ENCODE assay signal across 23 cellular contexts in the genomic region with DNA sequence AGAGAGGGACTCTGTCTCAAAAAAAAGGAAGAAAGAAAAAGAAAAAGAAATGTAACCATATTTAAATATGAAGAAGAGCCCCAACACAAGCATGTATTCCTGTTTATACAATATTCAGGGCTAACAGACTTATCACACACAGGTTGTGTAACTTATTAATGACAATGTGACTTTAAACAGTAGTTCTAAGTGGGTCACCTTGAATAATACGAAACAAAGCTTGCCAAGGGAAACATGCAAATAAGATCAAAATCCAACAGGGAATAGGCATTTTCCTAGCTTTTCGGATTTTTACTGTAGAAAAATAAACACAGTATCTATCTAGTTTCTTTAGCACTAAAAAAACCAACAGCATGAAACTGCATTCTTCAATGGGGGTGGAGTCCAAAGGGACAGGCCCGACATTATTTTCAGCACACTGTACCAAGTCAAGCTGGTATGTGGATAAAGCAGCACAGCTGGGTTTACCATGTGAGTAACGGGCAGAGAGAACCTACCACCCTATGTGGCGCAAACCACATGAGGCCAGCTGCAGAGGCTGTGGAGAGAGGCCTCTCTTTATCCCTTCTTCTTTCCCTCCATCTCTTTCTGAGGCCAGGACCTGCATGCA. TPM values are rescaled to one million over a fixed set of nuclear protein-coding genes. Genes with fewer than 3 reads are reported as not detected.
DNase-seq lines count a peak whose midpoint lies in the region; ATAC-seq and TF ChIP-seq lines count a peak whose summit lies in the region.
"Had no signal": no experiment of that assay in that cellular context is flagged by ENCODE, and none has a peak within 500 bp of the region (broad histone marks: within the 10 kb centered on the region; RNA-seq: fewer than 3 reads in every experiment).

No MANE protein-coding gene starts in this region.

- intact Hi-C loops in testis (cut with DNase I; ENCODE audit: low total_unique reads): no loop called here
- intact Hi-C loops in activated CD4-positive, alpha-beta T cell treated with anti-CD3 and anti-CD28 coated beads, Interleukin-2, amount 10 ng/mL, durations not matched to agents 24 days and 14 days (cut with micrococcal nuclease): no loop called here

- no peak for TF ChIP-seq CTCF in lung (IDR thresholded peaks at IDR 0.05; ENCODE audit: control extremely low read depth, extremely low read depth)
- no peak for TF ChIP-seq CTCF in testis (IDR thresholded peaks at IDR 0.05)
- no peak for TF ChIP-seq CTCF in GM23338 (conservative IDR thresholded peaks at IDR 0.05; ENCODE audit: low read depth in 2 of 2)

- H3K27me3 Mint-ChIP-seq in stimulated activated naive B cell treated with anti-CD40 and anti-IgM and Interleukin-4, amounts not matched to agents 10 μg/mL and 1 μg/mL and 100 μg/mL, for 72 hours: no peaks in the 10 kb centered on the region
- H3K27me3 Mint-ChIP-seq in GM23338 (ENCODE audit: insufficient read depth, low read depth, poor library complexity): peaks cover 5% of the 10 kb centered on the region
- no peaks in the 10 kb centered on the region for H3K27me3 Mint-ChIP-seq in activated CD4-positive, alpha-beta T cell treated with anti-CD3 and anti-CD28 coated beads, Interleukin-2, amount 10 ng/mL, durations not matched to agents 24 days and 14 days
- H3K27me3 Mint-ChIP-seq: stimulated activated naive CD8-positive, alpha-beta T cell treated with anti-CD3 and anti-CD28 coated beads, Interleukin-15, Interleukin-2, amounts not matched to agents 100 ng/mL and 50 ng/mL, for 24 hours had no signal

- peaks cover 0 to 2% of the 10 kb centered on the region in 2 donors for H3K9me3 Mint-ChIP-seq in stimulated activated naive B cell treated with anti-CD40 and anti-IgM and Interleukin-4, amounts not matched to agents 10 μg/mL and 1 μg/mL and 100 μg/mL, for 72 hours
- H3K9me3 Mint-ChIP-seq in GM23338: no peaks in the 10 kb centered on the region
- H3K9me3 Mint-ChIP-seq in activated CD4-positive, alpha-beta T cell treated with anti-CD3 and anti-CD28 coated beads, Interleukin-2, amount 10 ng/mL, durations not matched to agents 24 days and 14 days: no peaks in the 10 kb centered on the region
- H3K9me3 Mint-ChIP-seq: stimulated activated naive CD8-positive, alpha-beta T cell treated with anti-CD3 and anti-CD28 coated beads, Interleukin-15, Interleukin-2, amounts not matched to agents 100 ng/mL and 50 ng/mL, for 24 hours had no signal

- H3K36me3 ChIP-seq in lung (ENCODE audit: control insufficient read depth in 2 of 2, insufficient read depth in 2 of 2, low read length in 2 of 2): no peaks in the 10 kb centered on the region
- no peaks in the 10 kb centered on the region for H3K36me3 ChIP-seq in testis (ENCODE audit: low read depth, missing control alignments)
- no peaks in the 10 kb centered on the region for H3K36me3 ChIP-seq in GM23338 (ENCODE audit: insufficient read depth)

- TF ChIP-seq POLR2A in testis (IDR thresholded peaks at IDR 0.05): no peak

- peaks cover 6 to 7% of the 10 kb centered on the region in 2 donors for H3K4me1 Mint-ChIP-seq in stimulated activated naive B cell treated with anti-CD40 and anti-IgM and Interleukin-4, amounts not matched to agents 10 μg/mL and 1 μg/mL and 100 μg/mL, for 72 hours
- peaks cover 20% of the 10 kb centered on the region for H3K4me1 Mint-ChIP-seq in GM23338
- H3K4me1 Mint-ChIP-seq in activated CD4-positive, alpha-beta T cell treated with anti-CD3 and anti-CD28 coated beads, Interleukin-2, amount 10 ng/mL, durations not matched to agents 24 days and 14 days: peaks cover 4% of the 10 kb centered on the region

- peaks cover 2% of the 10 kb centered on the region; the same call in 1 of the 2 replicates for H3F3A ChIP-seq in GM23338 (replicated peaks; ENCODE audit: low read depth)

- ATAC-seq in lung (ENCODE audit: insufficient read depth, low FRiP score) (no peak), GM23338 (no peak), HG02970 (IDR thresholded peaks at IDR 0.05; ENCODE audit: low FRiP score, unreplicated experiment) (no peak)
- no peak for ATAC-seq in stimulated activated naive B cell treated with anti-CD40 and anti-IgM and Interleukin-4, amounts not matched to agents 10 μg/mL and 1 μg/mL and 100 μg/mL, for 72 hours (replicated peaks)
- ATAC-seq: esophagus mucosa, K562 had no signal

- no peak overlapping the region for H3K4me2 ChIP-seq in GM23338

- H3K36me3 Mint-ChIP-seq in stimulated activated naive B cell treated with anti-CD40 and anti-IgM and Interleukin-4, amounts not matched to agents 10 μg/mL and 1 μg/mL and 100 μg/mL, for 72 hours: no peaks in the 10 kb centered on the region
- no peaks in the 10 kb centered on the region for H3K36me3 Mint-ChIP-seq in GM23338 (ENCODE audit: low read depth)
- H3K36me3 Mint-ChIP-seq in activated CD4-positive, alpha-beta T cell treated with anti-CD3 and anti-CD28 coated beads, Interleukin-2, amount 10 ng/mL, durations not matched to agents 24 days and 14 days (ENCODE audit: low read depth): no peaks in the 10 kb centered on the region

- H2AFZ ChIP-seq in GM23338: no peak overlapping the region
- H2AFZ ChIP-seq: parathyroid adenoma had no signal

- H3K27ac Mint-ChIP-seq in stimulated activated naive B cell treated with anti-CD40 and anti-IgM and Interleukin-4, amounts not matched to agents 10 μg/mL and 1 μg/mL and 100 μg/mL, for 72 hours: peak overlapping the region; percentile 38
- no peak overlapping the region for H3K27ac Mint-ChIP-seq in GM23338
- no peak overlapping the region for H3K27ac Mint-ChIP-seq in activated CD4-positive, alpha-beta T cell treated with anti-CD3 and anti-CD28 coated beads, Interleukin-2, amount 10 ng/mL, durations not matched to agents 24 days and 14 days
- H3K27ac Mint-ChIP-seq: stimulated activated naive CD8-positive, alpha-beta T cell treated with anti-CD3 and anti-CD28 coated beads, Interleukin-15, Interleukin-2, amounts not matched to agents 100 ng/mL and 50 ng/mL, for 24 hours had no signal

- H3K9me3 ChIP-seq in lung (ENCODE audit: control insufficient read depth in 2 of 2, insufficient read depth in 1 of 2, low read length in 1 of 2): no peaks in the 10 kb centered on the region
- no peaks in the 10 kb centered on the region for H3K9me3 ChIP-seq in testis

- no peaks in the 10 kb centered on the region for H3K9me2 ChIP-seq in GM23338 (ENCODE audit: insufficient read depth)

- 69 to 70% methylated on average over 5 of the region's 5 CpGs for WGBS in lung, 2 donors
- 42 to 45% methylated on average over 5 of the region's 5 CpGs for WGBS in testis, 2 donors

- H3K27ac ChIP-seq in lung (ENCODE audit: low read depth in 1 of 2, low read length in 1 of 2): peak overlapping the region; percentile 9 to 48
- peak overlapping the region in 1 of 2 donors; percentile 27 for H3K27ac ChIP-seq in testis
- H3K27ac ChIP-seq in GM23338 (ENCODE audit: low read depth): no peak overlapping the region
- H3K27ac ChIP-seq: HL-60, parathyroid adenoma had no signal

- no peak overlapping the region for H3K4me3 ChIP-seq in lung
- H3K4me3 ChIP-seq in testis: no peak overlapping the region
- H3K4me3 ChIP-seq in GM23338: no peak overlapping the region
- H3K4me3 ChIP-seq: K562 had no signal

- no peaks in the 10 kb centered on the region for H3K27me3 ChIP-seq in lung (ENCODE audit: control insufficient read depth, insufficient read depth)
- H3K27me3 ChIP-seq in testis: no peaks in the 10 kb centered on the region
- no peaks in the 10 kb centered on the region for H3K27me3 ChIP-seq in GM23338 (ENCODE audit: insufficient read depth)

- peak; percentile 62 for DNase-seq in MV-4-11 (lab: John Stamatoyannopoulos, UW)
- peak; percentile 45 for DNase-seq in fibroblast of gingiva (ENCODE audit: low read depth)
- DNase-seq in lung (ENCODE audit: low spot score): no peak
- DNase-seq in stimulated activated naive B cell treated with anti-CD40 and anti-IgM and Interleukin-4, amounts not matched to agents 10 μg/mL and 1 μg/mL and 100 μg/mL, for 72 hours: no peak
- DNase-seq in testis: no peak
- no peak for DNase-seq in GM23338 (ENCODE audit: low spot score)
- no peak for DNase-seq in activated CD4-positive, alpha-beta T cell treated with anti-CD3 and anti-CD28 coated beads, Interleukin-2, amount 10 ng/mL, durations not matched to agents 24 days and 14 days
- DNase-seq: activated CD8-positive, alpha-beta memory T cell treated with anti-CD3 and anti-CD28 coated beads for 24 hours; activated effector memory CD4-positive, alpha-beta T cell treated with anti-CD3 and anti-CD28 coated beads, Interleukin-2, amount 50 U/mL, for 16 hours; dermis blood vessel endothelial cell; GDM1; kidney glomerular epithelial cell; NCI-H1105 treated with DMSO at 0.1 percent for 48 hours; NCI-H2171 treated with DMSO at 0.1 percent for 48 hours; NCI-H82; RPMI8226 had no signal

- no peak overlapping the region for H3K4me3 Mint-ChIP-seq in stimulated activated naive B cell treated with anti-CD40 and anti-IgM and Interleukin-4, amounts not matched to agents 10 μg/mL and 1 μg/mL and 100 μg/mL, for 72 hours
- H3K4me3 Mint-ChIP-seq in GM23338: no peak overlapping the region
- H3K4me3 Mint-ChIP-seq in activated CD4-positive, alpha-beta T cell treated with anti-CD3 and anti-CD28 coated beads, Interleukin-2, amount 10 ng/mL, durations not matched to agents 24 days and 14 days: no peak overlapping the region
- H3K4me3 Mint-ChIP-seq: stimulated activated naive CD8-positive, alpha-beta T cell treated with anti-CD3 and anti-CD28 coated beads, Interleukin-15, Interleukin-2, amounts not matched to agents 100 ng/mL and 50 ng/mL, for 24 hours had no signal

- no peaks in the 10 kb centered on the region for H4K20me1 ChIP-seq in GM23338 (replicated peaks; ENCODE audit: insufficient read depth)

- peaks cover 17 to 18% of the 10 kb centered on the region in 2 donors for H3K4me1 ChIP-seq in lung (ENCODE audit: control insufficient read depth in 2 of 2, insufficient read depth in 2 of 2, low read length in 2 of 2)
- peaks cover 51% of the 10 kb centered on the region for H3K4me1 ChIP-seq in testis
- H3K4me1 ChIP-seq in GM23338 (ENCODE audit: insufficient read depth): peaks cover 19% of the 10 kb centered on the region

- no peaks in the 10 kb centered on the region for H3K79me2 ChIP-seq in GM23338 (replicated peaks; ENCODE audit: insufficient read depth)

RNA-seq across cellular contexts. Expression of a gene that starts 45.3 kb away (rescaled TPM):
- 10 to 100 TPM; 45.1 to 56.5 TPM for total RNA-seq in lung
- polyA plus RNA-seq in lung: 10 to 100 TPM; 21.5 to 26.5 TPM
- total RNA-seq in testis: 100 to 1,000 TPM; 218 to 221 TPM
- polyA plus RNA-seq in testis (ENCODE audit: insufficient read depth, low read depth, low replicate concordance): 92.4 TPM
- total RNA-seq in GM23338 (2014; rRNA removed; shearing (Covaris generic)): 3.0 and 3.3 TPM in 2 replicates
- polyA plus RNA-seq in GM23338 (2016; fragmentation: Nextera tagmentation; extraction: Ambion mirVana): 1.7 and 3.3 TPM in 2 replicates
- 8.8 and 10.0 TPM in 2 replicates for total RNA-seq in activated CD4-positive, alpha-beta T cell treated with anti-CD3 and anti-CD28 coated beads, Interleukin-2, amount 10 ng/mL, durations not matched to agents 24 days and 14 days

RNA-seq across cellular contexts. Expression of a gene that starts 45.7 kb away (rescaled TPM):
- total RNA-seq in lung (10 to 100 TPM; 19.7 to 29.5 TPM), testis (10 to 100 TPM; 21.6 to 22.1 TPM)
- polyA plus RNA-seq in lung (1 to 10 TPM; 6.6 to 7.2 TPM), testis (ENCODE audit: insufficient read depth, low read depth, low replicate concordance) (57.4 TPM), GM23338 (2016; fragmentation: Nextera tagmentation; extraction: Ambion mirVana) (0.42 and 1.1 TPM in 2 replicates)
- not detected in 2 replicates for total RNA-seq in GM23338 (2014; rRNA removed; shearing (Covaris generic))
- total RNA-seq in activated CD4-positive, alpha-beta T cell treated with anti-CD3 and anti-CD28 coated beads, Interleukin-2, amount 10 ng/mL, durations not matched to agents 24 days and 14 days: 0.42 TPM in 1 of 2 replicates, not detected in the other
- total RNA-seq: T-helper 1 cell treated with Interleukin-12 subunit alpha and Interleukin-12 subunit beta and Interleukin-4 antibody, amounts not matched to agents 30 ng/mL and 1 ng/mL, for 36 hours had no signal

Comparison
In these comparisons a context has a peak if more than half of its experiments do, and no peak if none do; other contexts are left out.
1. DNase-seq: peak in MV-4-11 (single experiment) and fibroblast of gingiva (single experiment); none in lung (single experiment), stimulated activated naive B cell treated with anti-CD40 and anti-IgM and Interleukin-4, amounts not matched to agents 10 μg/mL and 1 μg/mL and 100 μg/mL, for 72 hours (single experiment), testis (single experiment), GM23338 (single experiment) and activated CD4-positive, alpha-beta T cell treated with anti-CD3 and anti-CD28 coated beads, Interleukin-2, amount 10 ng/mL, durations not matched to agents 24 days and 14 days (single experiment).
2. RNA of a gene that starts 45.7 kb away (total RNA-seq): 19.7 to 29.5 TPM in lung and 21.6 to 22.1 TPM in testis; 0.42 TPM in activated CD4-positive, alpha-beta T cell treated with anti-CD3 and anti-CD28 coated beads, Interleukin-2, amount 10 ng/mL, durations not matched to agents 24 days and 14 days and not detected in GM23338; every median in the first group is over 10 times any median in the second.